1 cellular context compared by ENCODE assay signal in genomic region chr9:38068616-38068865, GRCh38.
A peak's percentile ranks its signal among the peaks of the same experiment; 100 is the strongest.
TF ChIP-seq lines count a peak whose summit lies in the region.

No MANE protein-coding gene starts in this region.

TF ChIP-seq in HepG2, 621 proteins besides CTCF, POLR2A, EP300 and RAD21 (continued from another document):
- TF ChIP-seq PRDM10 (CRISPR knock-in tag; IDR thresholded peaks at IDR 0.05; ENCODE audit: low read depth): no peak
- TF ChIP-seq KDM2A (CRISPR knock-in tag; IDR thresholded peaks at IDR 0.05; ENCODE audit: borderline replicate concordance, low read depth): 0 out of 2 replicates have a peak, but pooled peaks have one; percentile 14
- TF ChIP-seq KMT2B (CRISPR knock-in tag; IDR thresholded peaks at IDR 0.05): no peak
- 0 out of 2 replicates have a peak, but pooled peaks have one; percentile 26 for TF ChIP-seq ZSCAN31 (CRISPR knock-in tag; IDR thresholded peaks at IDR 0.05; ENCODE audit: low read depth)
- TF ChIP-seq, protein P1, sequence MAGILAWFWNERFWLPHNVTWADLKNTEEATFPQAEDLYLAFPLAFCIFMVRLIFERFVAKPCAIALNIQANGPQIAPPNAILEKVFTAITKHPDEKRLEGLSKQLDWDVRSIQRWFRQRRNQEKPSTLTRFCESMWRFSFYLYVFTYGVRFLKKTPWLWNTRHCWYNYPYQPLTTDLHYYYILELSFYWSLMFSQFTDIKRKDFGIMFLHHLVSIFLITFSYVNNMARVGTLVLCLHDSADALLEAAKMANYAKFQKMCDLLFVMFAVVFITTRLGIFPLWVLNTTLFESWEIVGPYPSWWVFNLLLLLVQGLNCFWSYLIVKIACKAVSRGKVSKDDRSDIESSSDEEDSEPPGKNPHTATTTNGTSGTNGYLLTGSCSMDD (CRISPR knock-in tag; IDR thresholded peaks at IDR 0.05): no peak
- TF ChIP-seq ZNF780A (CRISPR knock-in tag; IDR thresholded peaks at IDR 0.05): no peak
- no peak for TF ChIP-seq AKNA (CRISPR knock-in tag; IDR thresholded peaks at IDR 0.05; ENCODE audit: borderline replicate concordance)
- 0 out of 4 replicates have a peak, but pooled peaks of 1 of the 2 experiments have one; percentile 28 for TF ChIP-seq HMGXB4 (CRISPR knock-in tag; IDR thresholded peaks at IDR 0.05; ENCODE audit: borderline replicate concordance in 1 of 2, low read depth in 1 of 2)
- no peak for TF ChIP-seq ZNF292 (CRISPR knock-in tag; IDR thresholded peaks at IDR 0.05; ENCODE audit: borderline replicate concordance, low read depth)
- TF ChIP-seq TBL1XR1 (IDR thresholded peaks at IDR 0.05; ENCODE audit: borderline replicate concordance, low read length, partially characterized antibody): peak; percentile 32
- 0 out of 2 replicates have a peak, but pooled peaks have one; percentile 15 for TF ChIP-seq SIN3A (IDR thresholded peaks at IDR 0.05; ENCODE audit: borderline replicate concordance, low read depth, low read length)
- no peak for TF ChIP-seq PRPF4 (IDR thresholded peaks at IDR 0.05; ENCODE audit: low read depth, low read length, poor library complexity, severe bottlenecking)
- no peak for TF ChIP-seq ZSCAN25 (CRISPR knock-in tag; IDR thresholded peaks at IDR 0.05)
- TF ChIP-seq KDM3A (CRISPR knock-in tag; IDR thresholded peaks at IDR 0.05; ENCODE audit: low read depth): no peak
